Comparison of ENCODE assay signal across 13 cellular contexts in genomic region chr9:128587453-128587852, GRCh38. TPM values are rescaled to one million over a fixed set of nuclear protein-coding genes. Genes with fewer than 3 reads are reported as not detected.
DNase-seq lines count a peak whose midpoint lies in the region; ATAC-seq and TF ChIP-seq lines count a peak whose summit lies in the region.
"Had no signal": no experiment of that assay in that cellular context is flagged by ENCODE, and none has a peak within 500 bp of the region (broad histone marks: within the 10 kb centered on the region; RNA-seq: fewer than 3 reads in every experiment).

No MANE protein-coding gene starts in this region.

- no TSS peak for BruUV-seq in mammary epithelial cell (replicated peaks; lab: Mats Ljungman, UMichigan)

- WGBS in mammary epithelial cell (ENCODE audit: low coverage, missing lambda C conversion rate), result 72% methylated on average over 6 of the region's 6 CpGs

- no peaks in the 10 kb centered on the region for H3K79me2 ChIP-seq in mammary epithelial cell (ENCODE audit: insufficient read depth, low read length)

- H3K27ac ChIP-seq in mammary epithelial cell (ENCODE audit: insufficient read depth, low read depth, low read length), result no peak overlapping the region
- H3K27ac ChIP-seq: SK-N-MC, thyroid gland had no signal

- TF ChIP-seq CTCF in GM12865 (IDR thresholded peaks at IDR 0.05; ENCODE audit: insufficient read depth, low read depth, low read length, missing control alignments) (no peak), mammary epithelial cell (conservative IDR thresholded peaks at IDR 0.05 in 1 of 2, IDR thresholded peaks at IDR 0.05 in 1 of 2; ENCODE audit: extremely low read depth in 1 of 2, insufficient read depth in 1 of 2, low read depth in 1 of 2, low read length in 2 of 2) (no peak)

- H3K4me2 ChIP-seq in mammary epithelial cell (ENCODE audit: insufficient read depth, low read depth, low read length), result no peak overlapping the region

- intact Hi-C loops in activated CD4-positive, alpha-beta T cell treated with anti-CD3 and anti-CD28 coated beads for 36 hours (cut with DNase I, micrococcal nuclease), result loop anchor here (1.0 to 5.0 kb wide), 3 partner anchors 35 to 83 kb away; partner anchors contain the start of genes SPTAN1 (in 2 of the 2) and GLE1 (in 1 of the 2)
- intact Hi-C loops in mammary epithelial cell (cut with micrococcal nuclease), result no loop called here

- H3K27me3 ChIP-seq in mammary epithelial cell (ENCODE audit: insufficient read depth, low read length), result no peaks in the 10 kb centered on the region
- H3K27me3 ChIP-seq: MG63, thyroid gland had no signal

- H3K4me3 ChIP-seq in GM12865 (ENCODE audit: low read depth, low read length) (no peak overlapping the region), mammary epithelial cell (replicated peaks in 1 of 3; ENCODE audit: insufficient read depth in 1 of 3, low read depth in 2 of 3, low read length in 3 of 3) (no peak overlapping the region)
- H3K4me3 ChIP-seq: MG63, SK-N-MC, thyroid gland had no signal

- H3K9me3 Mint-ChIP-seq in activated CD4-positive, alpha-beta T cell treated with anti-CD3 and anti-CD28 coated beads for 36 hours (ENCODE audit: low read depth), result no peaks in the 10 kb centered on the region
- no peaks in the 10 kb centered on the region for H3K9me3 Mint-ChIP-seq in activated naive CD4-positive, alpha-beta T cell treated with anti-CD3 and anti-CD28 coated beads, Interleukin-2, amount 50 U/mL, for 72 hours

- no peak overlapping the region for H3K4me3 Mint-ChIP-seq in activated CD4-positive, alpha-beta T cell treated with anti-CD3 and anti-CD28 coated beads for 36 hours
- H3K4me3 Mint-ChIP-seq: B cell had no signal

- DNase-seq in GM12865 (ENCODE audit: low read depth), result peak; percentile 65
- DNase-seq in activated CD4-positive, alpha-beta T cell treated with anti-CD3 and anti-CD28 coated beads for 36 hours, result peak; percentile 82
- peak; percentile 54 to 57 for DNase-seq in activated naive CD4-positive, alpha-beta T cell treated with anti-CD3 and anti-CD28 coated beads, Interleukin-2, amount 50 U/mL, for 72 hours (ENCODE audit: low spot score in 2 of 2)
- DNase-seq in stimulated activated CD4-positive, alpha-beta T cell treated with anti-CD3 and anti-CD28 coated beads, Interleukin-4, amount 100 ng/mL, for 1 hour, result peak; percentile 49
- no peak for DNase-seq in GM03348 (ENCODE audit: low spot score)
- DNase-seq in mammary epithelial cell, result no peak
- DNase-seq in RKO (ENCODE audit: low spot score), result no peak
- DNase-seq: islet precursor cell, MG63, thyroid gland had no signal

- H3K4me1 ChIP-seq in mammary epithelial cell (ENCODE audit: insufficient read depth, low read length), result no peaks in the 10 kb centered on the region
- H3K4me1 ChIP-seq: thyroid gland had no signal

- CTCF ChIA-PET in activated CD4-positive, alpha-beta T cell treated with anti-CD3 and anti-CD28 coated beads for 36 hours (lab: Charles Lee), result interaction anchor here (0.6 to 1.0 kb wide), 2 partner anchors 76 to 148 kb away, joined by 3 read pairs; no protein-coding TSS in a partner anchor
- CTCF ChIA-PET in mammary epithelial cell (lab: Charles Lee; ENCODE audit: low non-redundant PET), result no interaction called here

- peak overlapping the region; percentile 85 for H3K27ac Mint-ChIP-seq in activated CD4-positive, alpha-beta T cell treated with anti-CD3 and anti-CD28 coated beads for 36 hours
- peak overlapping the region; percentile 0 to 84 for H3K27ac Mint-ChIP-seq in activated naive CD4-positive, alpha-beta T cell treated with anti-CD3 and anti-CD28 coated beads, Interleukin-2, amount 50 U/mL, for 72 hours
- H3K27ac Mint-ChIP-seq: B cell had no signal

- POLR2A ChIA-PET in activated CD4-positive, alpha-beta T cell treated with anti-CD3 and anti-CD28 coated beads for 36 hours (lab: Charles Lee), result interaction anchor here (0.6 kb wide), 1 partner anchor 442 kb away, joined by 3 read pairs; no protein-coding TSS in a partner anchor

- no peaks in the 10 kb centered on the region for H4K20me1 ChIP-seq in mammary epithelial cell (ENCODE audit: insufficient read depth, low read length)

- H3K9me3 ChIP-seq in mammary epithelial cell (replicated peaks; ENCODE audit: insufficient read depth, low read length), result no peaks in the 10 kb centered on the region
- H3K9me3 ChIP-seq: MG63, thyroid gland had no signal

- no peak overlapping the region for H3K9ac ChIP-seq in mammary epithelial cell (ENCODE audit: insufficient read depth, low read length)

- no peaks in the 10 kb centered on the region for H3K27me3 Mint-ChIP-seq in activated CD4-positive, alpha-beta T cell treated with anti-CD3 and anti-CD28 coated beads for 36 hours
- H3K27me3 Mint-ChIP-seq: B cell had no signal

- peak; percentile 99 for ATAC-seq in activated CD4-positive, alpha-beta T cell treated with anti-CD3 and anti-CD28 coated beads for 36 hours
- ATAC-seq in activated naive CD4-positive, alpha-beta T cell treated with anti-CD3 and anti-CD28 coated beads, Interleukin-2, amount 50 U/mL, for 72 hours, result peak; percentile 97 to 98
- ATAC-seq in HG02973 (IDR thresholded peaks at IDR 0.05; ENCODE audit: unreplicated experiment), result no peak

- H3K4me1 Mint-ChIP-seq in activated CD4-positive, alpha-beta T cell treated with anti-CD3 and anti-CD28 coated beads for 36 hours, result peaks cover 15% of the 10 kb centered on the region
- H3K4me1 Mint-ChIP-seq: B cell had no signal

- H2AFZ ChIP-seq in mammary epithelial cell (ENCODE audit: low read depth, low read length), result no peak overlapping the region

- in situ Hi-C loops in mammary epithelial cell (cut with MboI; ENCODE audit: low sequenced_read_pairs in 2 of 2), result no loop called here

- H3K36me3 Mint-ChIP-seq in activated CD4-positive, alpha-beta T cell treated with anti-CD3 and anti-CD28 coated beads for 36 hours (ENCODE audit: low read depth), result peaks cover 68% of the 10 kb centered on the region
- peaks cover 10 to 36% of the 10 kb centered on the region in 2 donors for H3K36me3 Mint-ChIP-seq in activated naive CD4-positive, alpha-beta T cell treated with anti-CD3 and anti-CD28 coated beads, Interleukin-2, amount 50 U/mL, for 72 hours

- dilution Hi-C loops in mammary epithelial cell (cut with HindIII; ENCODE audit: low sequenced_read_pairs), result no loop called here

- peaks cover 60% of the 10 kb centered on the region for H3K36me3 ChIP-seq in mammary epithelial cell (ENCODE audit: insufficient read depth, low read length)

RNA-seq across cellular contexts. Expression of gene SPTAN1, which starts 35.1 kb away (rescaled TPM):
- 100 to 1,000 TPM; 192 to 269 TPM for total RNA-seq in activated CD4-positive, alpha-beta T cell treated with anti-CD3 and anti-CD28 coated beads for 36 hours
- total RNA-seq in activated naive CD4-positive, alpha-beta T cell treated with anti-CD3 and anti-CD28 coated beads, Interleukin-2, amount 50 U/mL, for 72 hours, result 100 to 1,000 TPM; 242 to 278 TPM
- total RNA-seq in mammary epithelial cell, result 100 to 1,000 TPM; 257 to 307 TPM
- polyA plus RNA-seq in mammary epithelial cell, result 97.7 TPM
- 1,181 TPM for polyA minus RNA-seq in mammary epithelial cell

Comparison
In these comparisons a context has a peak if more than half of its experiments do, and no peak if none do; other contexts are left out.
1. DNase-seq: peak in GM12865 (single experiment), activated CD4-positive, alpha-beta T cell treated with anti-CD3 and anti-CD28 coated beads for 36 hours (single experiment), activated naive CD4-positive, alpha-beta T cell treated with anti-CD3 and anti-CD28 coated beads, Interleukin-2, amount 50 U/mL, for 72 hours (2 of 2) and stimulated activated CD4-positive, alpha-beta T cell treated with anti-CD3 and anti-CD28 coated beads, Interleukin-4, amount 100 ng/mL, for 1 hour (single experiment); none in GM03348 (single experiment), mammary epithelial cell (single experiment) and RKO (single experiment).